ENCODE assay signal across 12 cellular contexts in genomic region chr11:130765951-130766649, GRCh38.
A peak's percentile ranks its signal among the peaks of the same experiment; 100 is the strongest.
DNase-seq lines count a peak whose midpoint lies in the region; ATAC-seq and TF ChIP-seq lines count a peak whose summit lies in the region.
"Had no signal": no experiment of that assay in that cellular context is flagged by ENCODE, and none has a peak within 500 bp of the region (broad histone marks: within the 10 kb centered on the region; RNA-seq: fewer than 3 reads in every experiment).

No MANE protein-coding gene starts in this region.

- H3K36me3 Mint-ChIP-seq in nephron progenitor cell (ENCODE audit: low read depth), result no peaks in the 10 kb centered on the region

- H2AFZ ChIP-seq in KMS-11 (ENCODE audit: low read depth), result peak overlapping the region; percentile 66; the same call in 1 of the 2 replicates

- DNase-seq in nephron progenitor cell (no peak), NCI-H1105 treated with DMSO at 0.1 percent for 48 hours (lab: John Stamatoyannopoulos, UW) (no peak)
- DNase-seq in stimulated activated CD4-positive, alpha-beta T cell treated with anti-CD3 and anti-CD28 coated beads, Interleukin-12 subunit alpha, Interleukin-12 subunit beta, amount 100 ng/mL, for 4 hours, result no peak
- DNase-seq in activated CD4-positive, alpha-beta T cell treated with anti-CD3 and anti-CD28 coated beads, Interleukin-2, amount 50 U/mL, for 48 hours, result no peak
- DNase-seq: activated CD4-positive, alpha-beta T cell treated with anti-CD3 and anti-CD28 coated beads, Interleukin-2, amount 50 U/mL, for 1 hour; foreskin melanocyte; NCI-H2029; substantia nigra had no signal

- H3K4me2 ChIP-seq in KMS-11, result peak overlapping the region; percentile 88

- peak overlapping the region; percentile 69 for H3K27ac Mint-ChIP-seq in nephron progenitor cell

- no peaks in the 10 kb centered on the region for H3K27me3 ChIP-seq in KMS-11 (ENCODE audit: insufficient read depth, low read depth)
- H3K27me3 ChIP-seq: SJCRH30 had no signal

- no peaks in the 10 kb centered on the region for H3K79me2 ChIP-seq in KMS-11 (ENCODE audit: insufficient read depth, low read depth)

- H3K27ac ChIP-seq in KMS-11, result peak overlapping the region; percentile 60
- H3K27ac ChIP-seq: SJCRH30 had no signal

- peaks cover 6% of the 10 kb centered on the region for H3K27me3 Mint-ChIP-seq in nephron progenitor cell (ENCODE audit: low read depth, poor library complexity)

- peak overlapping the region; percentile 32; the same call in 1 of the 2 replicates for H3K9ac ChIP-seq in KMS-11

- no peaks in the 10 kb centered on the region for H3K36me3 ChIP-seq in KMS-11 (ENCODE audit: insufficient read depth)
- H3K36me3 ChIP-seq: SJCRH30 had no signal

- no peaks in the 10 kb centered on the region for H4K20me1 ChIP-seq in KMS-11 (ENCODE audit: insufficient read depth)

- H3K4me3 Mint-ChIP-seq in nephron progenitor cell, result peak overlapping the region; percentile 58

- ATAC-seq in GM19023 (IDR thresholded peaks at IDR 0.05; ENCODE audit: unreplicated experiment), result peak; percentile 61
- peak; percentile 79 for ATAC-seq in GM21825 (IDR thresholded peaks at IDR 0.05; ENCODE audit: unreplicated experiment)

- H3K4me1 ChIP-seq in KMS-11 (ENCODE audit: low read depth, poor library complexity, severe bottlenecking), result peaks cover 32% of the 10 kb centered on the region

- TF ChIP-seq CTCF in KMS-11 (conservative IDR thresholded peaks at IDR 0.05; ENCODE audit: low read depth, low read length), result no peak
- TF ChIP-seq CTCF in nephron progenitor cell (IDR thresholded peaks at IDR 0.05), result no peak

- peaks cover 20% of the 10 kb centered on the region for H3K9me3 Mint-ChIP-seq in nephron progenitor cell

- H3K4me1 Mint-ChIP-seq in nephron progenitor cell, result peaks cover 82% of the 10 kb centered on the region

- H3K4me3 ChIP-seq in KMS-11 (IDR thresholded peaks at IDR 0.05; ENCODE audit: insufficient read depth, low read depth, low read length), result no peak overlapping the region
- H3K4me3 ChIP-seq: SJCRH30 had no signal
